In genomic region chr11:11988862-11989261, GRCh38 we compare ENCODE assay signal across 15 cellular contexts. TPM values are rescaled to one million over a fixed set of nuclear protein-coding genes. Genes with fewer than 3 reads are reported as not detected.
DNase-seq lines count a peak whose midpoint lies in the region; ATAC-seq, FAIRE-seq and TF ChIP-seq lines count a peak whose summit lies in the region.
"Had no signal": no experiment of that assay in that cellular context is flagged by ENCODE, and none has a peak within 500 bp of the region (broad histone marks: within the 10 kb centered on the region; RNA-seq: fewer than 3 reads in every experiment).

No MANE protein-coding gene starts in this region.

- H3K4me1 ChIP-seq in right atrium auricular region: peaks cover 0 to 78% of the 10 kb centered on the region in 2 donors
- H3K4me1 ChIP-seq in keratinocyte (ENCODE audit: control insufficient read depth, extremely low read depth, insufficient read depth, low read length): peaks cover 73% of the 10 kb centered on the region
- peaks cover 0 to 6% of the 10 kb centered on the region in 2 donors for H3K4me1 ChIP-seq in gastrocnemius medialis
- no peaks in the 10 kb centered on the region for H3K4me1 ChIP-seq in body of pancreas

- H3K36me3 Mint-ChIP-seq in activated naive CD4-positive, alpha-beta T cell treated with anti-CD3 and anti-CD28 coated beads for 36 hours (ENCODE audit: low read depth): no peaks in the 10 kb centered on the region

- WGBS in body of pancreas, 2 donors: 89 to 94% methylated on average over 3 of the region's 3 CpGs

- H2AFZ ChIP-seq in keratinocyte (ENCODE audit: control insufficient read depth, low read length): no peak overlapping the region

- intact Hi-C loops in Right ventricle myocardium inferior (cut with DNase I): loop anchor here (2.0 to 5.0 kb wide), 2 partner anchors 14 to 53 kb away; no protein-coding TSS in a partner anchor
- intact Hi-C loops in gastrocnemius medialis (cut with DNase I; ENCODE audit: low total_unique reads): no loop called here
- intact Hi-C loops in body of pancreas (cut with DNase I): no loop called here
- intact Hi-C loops in activated naive CD4-positive, alpha-beta T cell treated with anti-CD3 and anti-CD28 coated beads for 36 hours (cut with micrococcal nuclease): no loop called here

- H3K36me3 ChIP-seq in right atrium auricular region (peaks cover 12% of the 10 kb centered on the region), keratinocyte (ENCODE audit: control insufficient read depth in 2 of 2, extremely low read depth in 1 of 2, insufficient read depth in 2 of 2, low read length in 2 of 2) (peaks cover 1 to 39% of the 10 kb centered on the region in 2 experiments), gastrocnemius medialis (no peaks in the 10 kb centered on the region), body of pancreas (replicated peaks in 1 of 2; ENCODE audit: insufficient read depth in 1 of 2, low read depth in 2 of 2) (no peaks in the 10 kb centered on the region)

- H3K4me3 ChIP-seq in right atrium auricular region (no peak overlapping the region), cardiac fibroblast (replicated peaks in 1 of 2; ENCODE audit: low read depth in 2 of 2, low read length in 2 of 2) (no peak overlapping the region), keratinocyte (ENCODE audit: control insufficient read depth in 2 of 3, extremely low read depth in 1 of 3, insufficient read depth in 2 of 3, low read depth in 1 of 3, low read length in 3 of 3) (no peak overlapping the region), gastrocnemius medialis (no peak overlapping the region), body of pancreas (no peak overlapping the region)

- no peaks in the 10 kb centered on the region for H3K27me3 ChIP-seq in right atrium auricular region
- no peaks in the 10 kb centered on the region for H3K27me3 ChIP-seq in keratinocyte (ENCODE audit: control insufficient read depth, extremely low read depth, insufficient read depth, low read length)
- no peaks in the 10 kb centered on the region for H3K27me3 ChIP-seq in gastrocnemius medialis
- no peaks in the 10 kb centered on the region for H3K27me3 ChIP-seq in body of pancreas

- H3K4me1 Mint-ChIP-seq in activated naive CD4-positive, alpha-beta T cell treated with anti-CD3 and anti-CD28 coated beads for 36 hours (ENCODE audit: low read depth): peaks cover 2% of the 10 kb centered on the region

- no peaks in the 10 kb centered on the region for H4K20me1 ChIP-seq in keratinocyte (ENCODE audit: control insufficient read depth, extremely low read depth, insufficient read depth, low read length)

- ATAC-seq in Right ventricle myocardium inferior: no peak
- no peak for ATAC-seq in gastrocnemius medialis
- no peak for ATAC-seq in body of pancreas
- ATAC-seq: Panc1 had no signal

- peaks cover 52% of the 10 kb centered on the region for H3K79me2 ChIP-seq in keratinocyte (ENCODE audit: control insufficient read depth, insufficient read depth, low read length)

- DNase-seq in right atrium auricular region (ENCODE audit: low spot score) (no peak), Right ventricle myocardium inferior (ENCODE audit: missing footprints) (no peak), cardiac fibroblast (ENCODE audit: low read depth in 2 of 2) (no peak), keratinocyte (ENCODE audit: low read depth, low spot score) (no peak), gastrocnemius medialis (no peak), body of pancreas (no peak), T-helper 9 cell (no peak)
- no peak for DNase-seq in activated naive CD4-positive, alpha-beta T cell treated with anti-CD3 and anti-CD28 coated beads for 36 hours
- DNase-seq: activated CD4-positive, alpha-beta T cell treated with anti-CD3 and anti-CD28 coated beads, Interleukin-2, amount 50 U/mL, for 4 hours; KG1; NCI-H146; NCI-H524; T-helper 2 cell had no signal

- H3K9ac ChIP-seq in keratinocyte (ENCODE audit: control insufficient read depth, extremely low read depth, insufficient read depth, low read length): no peak overlapping the region

- H3K4me3 Mint-ChIP-seq in activated naive CD4-positive, alpha-beta T cell treated with anti-CD3 and anti-CD28 coated beads for 36 hours: no peak overlapping the region
- H3K4me3 Mint-ChIP-seq: nephron had no signal

- TF ChIP-seq POLR2A in gastrocnemius medialis (IDR thresholded peaks at IDR 0.05) (no peak), body of pancreas (IDR thresholded peaks at IDR 0.05) (no peak)

- TF ChIP-seq CTCF in right atrium auricular region (IDR thresholded peaks at IDR 0.05) (no peak), cardiac fibroblast (IDR thresholded peaks at IDR 0.05; ENCODE audit: low read depth, low read length) (peak; percentile 15), keratinocyte (optimal IDR thresholded peaks at IDR 0.05 in 1 of 3, IDR thresholded peaks at IDR 0.05 in 1 of 3, conservative IDR thresholded peaks at IDR 0.05 in 1 of 3; ENCODE audit: extremely low read depth in 1 of 3, insufficient read depth in 2 of 3, low read length in 3 of 3) (peak in 2 of 3 experiments; percentile 31 to 32), gastrocnemius medialis (IDR thresholded peaks at IDR 0.05 in 4 of 5, conservative IDR thresholded peaks at IDR 0.05 in 1 of 5) (no peak), body of pancreas (IDR thresholded peaks at IDR 0.05) (no peak)

- CTCF ChIA-PET in activated naive CD4-positive, alpha-beta T cell treated with anti-CD3 and anti-CD28 coated beads for 36 hours (lab: Charles Lee): no interaction called here

- in situ Hi-C loops in gastrocnemius medialis (cut with MboI; ENCODE audit: low sequenced_read_pairs in 4 of 4): no loop called here

- H3K4me2 ChIP-seq in keratinocyte (ENCODE audit: control insufficient read depth, extremely low read depth, insufficient read depth, low read depth, low read length): no peak overlapping the region

- no peak for FAIRE-seq in keratinocyte (lab: Jason Lieb, UNC)

- no peaks in the 10 kb centered on the region for H3K9me1 ChIP-seq in keratinocyte (ENCODE audit: control insufficient read depth, extremely low read depth, insufficient read depth, low read length)

- no peak overlapping the region for H3K27ac Mint-ChIP-seq in activated naive CD4-positive, alpha-beta T cell treated with anti-CD3 and anti-CD28 coated beads for 36 hours
- H3K27ac Mint-ChIP-seq: nephron had no signal

- H3K27ac ChIP-seq in right atrium auricular region (peak overlapping the region; percentile 84 to 93), keratinocyte (ENCODE audit: control insufficient read depth, insufficient read depth, low read length) (peak overlapping the region; percentile 19), gastrocnemius medialis (no peak overlapping the region), body of pancreas (no peak overlapping the region)

- H3K9me3 ChIP-seq in right atrium auricular region (no peaks in the 10 kb centered on the region), keratinocyte (ENCODE audit: control insufficient read depth, low read depth, low read length) (no peaks in the 10 kb centered on the region), gastrocnemius medialis (no peaks in the 10 kb centered on the region), body of pancreas (no peaks in the 10 kb centered on the region)

- H3K9me3 Mint-ChIP-seq in activated naive CD4-positive, alpha-beta T cell treated with anti-CD3 and anti-CD28 coated beads for 36 hours: no peaks in the 10 kb centered on the region
- H3K9me3 Mint-ChIP-seq: nephron had no signal

- dilution Hi-C loops in keratinocyte (cut with MboI; ENCODE audit: extremely low pct_ligation_motif_present, low sequenced_read_pairs): no loop called here

- no peaks in the 10 kb centered on the region for H3K27me3 Mint-ChIP-seq in activated naive CD4-positive, alpha-beta T cell treated with anti-CD3 and anti-CD28 coated beads for 36 hours (ENCODE audit: low read depth)

RNA-seq across cellular contexts. Expression of gene DKK3, which starts 19.6 kb away (rescaled TPM):
- total RNA-seq in right atrium auricular region (1,000 to 10,000 TPM; 2,934 to 5,316 TPM), Right ventricle myocardium inferior (515 TPM), gastrocnemius medialis (10 to 100 TPM in 1 of 4 donors, 1 to 10 TPM in 3; 4.1 to 31.7 (median 7.2) TPM), body of pancreas (10 to 100 TPM; 14.5 to 25.9 TPM)
- 712 to 984 TPM (median 777 TPM) in 3 replicates for polyA plus RNA-seq in keratinocyte
- polyA plus RNA-seq in keratinocyte (2011; ENCODE audit: low read depth): 449 TPM
- 673 and 675 TPM in 2 replicates for polyA plus RNA-seq in keratinocyte (2011; cell fraction: cytosol; rRNA removed)
- polyA plus RNA-seq in keratinocyte (2011; cell fraction: nucleus; rRNA removed): 1,006 and 1,193 TPM in 2 replicates
- 451 and 482 TPM in 2 replicates for polyA plus RNA-seq in keratinocyte (2012; ENCODE audit: low replicate concordance)
- 466 to 661 TPM (median 564 TPM) in 3 replicates for polyA minus RNA-seq in keratinocyte
- 657 TPM for polyA minus RNA-seq in keratinocyte (2011; cell fraction: cytosol; rRNA and poly(A)+ RNA removed)
- polyA minus RNA-seq in keratinocyte (2011; cell fraction: nucleus; rRNA and poly(A)+ RNA removed): 427 and 766 TPM in 2 replicates
- not detected for total RNA-seq in activated naive CD4-positive, alpha-beta T cell treated with anti-CD3 and anti-CD28 coated beads for 36 hours

Comparison
In these comparisons a context has a peak if more than half of its experiments do, and no peak if none do; other contexts are left out.
1. H3K27ac ChIP-seq: peak in right atrium auricular region (2 of 2) and keratinocyte (single experiment); none in gastrocnemius medialis (0 of 4) and body of pancreas (0 of 4).
2. CTCF ChIP-seq: peak in cardiac fibroblast (single experiment) and keratinocyte (2 of 3); none in right atrium auricular region (0 of 2), gastrocnemius medialis (0 of 5) and body of pancreas (0 of 7).
3. RNA of gene DKK3, which starts 19.6 kb away (total RNA-seq): 2,934 to 5,316 TPM in right atrium auricular region and 515 TPM in Right ventricle myocardium inferior (single experiment); 14.5 to 25.9 TPM in body of pancreas, 4.1 to 31.7 TPM in gastrocnemius medialis and not detected in activated naive CD4-positive, alpha-beta T cell treated with anti-CD3 and anti-CD28 coated beads for 36 hours; every median in the first group is over 10 times any median in the second.